In the genomic region with DNA sequence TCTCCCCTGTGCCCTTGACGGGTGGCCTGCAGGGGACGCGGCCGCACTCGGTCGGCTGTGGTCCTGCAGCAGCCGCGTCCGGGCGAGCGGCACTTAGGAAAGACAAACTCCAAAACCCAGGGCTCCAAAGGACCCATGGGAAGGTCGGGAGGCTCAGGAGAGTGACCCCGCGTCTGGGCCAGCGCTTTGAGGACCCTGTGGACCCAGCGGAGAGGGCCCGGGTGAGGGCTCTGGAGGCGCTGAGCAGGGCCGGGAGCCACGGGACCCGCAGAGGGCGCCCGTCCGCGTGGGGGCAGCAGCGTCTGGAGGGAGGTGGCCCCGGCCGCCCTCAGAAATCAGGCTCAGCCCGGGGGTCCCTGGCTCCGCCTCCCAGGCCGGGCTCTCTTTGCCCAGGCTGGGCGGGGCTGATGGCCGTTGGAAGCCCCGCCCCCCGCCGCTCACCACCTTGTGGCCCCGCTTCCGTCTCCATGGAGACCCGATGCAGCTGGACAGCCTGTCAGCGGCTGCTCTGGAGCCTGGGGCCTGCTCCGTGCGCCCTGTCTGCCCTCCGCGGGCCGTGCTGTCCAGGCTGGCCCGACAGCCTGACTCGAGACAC, we compare ENCODE assay signal across 8 cellular contexts. TPM values are rescaled to one million over a fixed set of nuclear protein-coding genes. Genes with fewer than 3 reads are reported as not detected.
DNase-seq lines count a peak whose midpoint lies in the region; ATAC-seq and TF ChIP-seq lines count a peak whose summit lies in the region.

No MANE protein-coding gene starts in this region.

- TF ChIP-seq CTCF in AG04450 (IDR thresholded peaks at IDR 0.05; ENCODE audit: low read depth, low read length) (0 out of 2 replicates have a peak, but pooled peaks have one; percentile 10), hepatocyte (IDR thresholded peaks at IDR 0.05; ENCODE audit: poor library complexity) (peak; percentile 33)

- 11% methylated on average over 40 of the region's 47 CpGs for WGBS in hepatocyte (ENCODE audit: low lambda C conversion rate, missing lambda C conversion rate)

- H3K9me3 ChIP-seq in AG04450 (ENCODE audit: control insufficient read depth, insufficient read depth, low read length) (no peaks in the 10 kb centered on the region), hepatocyte (ENCODE audit: low read depth) (no peaks in the 10 kb centered on the region)

- POLR2A ChIA-PET in AG04450 (lab: Yijun Ruan, JAX) = no interaction called here

- H3K27ac ChIP-seq in AG04450 (ENCODE audit: low read depth, low read length) (no peak overlapping the region), hepatocyte (no peak overlapping the region)

- peak; percentile 78 for ATAC-seq in GM19351 (IDR thresholded peaks at IDR 0.05; ENCODE audit: unreplicated experiment)
- peak; percentile 75 to 82 for ATAC-seq in stimulated activated naive B cell treated with anti-CD40 and anti-IgM and Interleukin-4, amounts not matched to agents 10 μg/mL and 1 μg/mL and 100 μg/mL, for 72 hours (replicated peaks)
- no peak for ATAC-seq in HG03159 (IDR thresholded peaks at IDR 0.05; ENCODE audit: unreplicated experiment)

- peak overlapping the region; percentile 85 for H3K4me2 ChIP-seq in hepatocyte

- H3K4me3 ChIP-seq in AG04450 (ENCODE audit: low read depth, low read length) (peak overlapping the region; percentile 39), hepatocyte (no peak overlapping the region)

- H3K9me3 Mint-ChIP-seq in stimulated activated naive B cell treated with anti-CD40 and anti-IgM and Interleukin-4, amounts not matched to agents 10 μg/mL and 1 μg/mL and 100 μg/mL, for 72 hours = no peaks in the 10 kb centered on the region

- CTCF ChIA-PET in AG04450 (lab: Charles Lee) = interaction anchor here (5.2 kb wide), 1 partner anchor 15 kb away, joined by 33 read pairs; no protein-coding TSS in a partner anchor

- H3K4me3 Mint-ChIP-seq in stimulated activated naive B cell treated with anti-CD40 and anti-IgM and Interleukin-4, amounts not matched to agents 10 μg/mL and 1 μg/mL and 100 μg/mL, for 72 hours = peak overlapping the region; percentile 17 to 67

- H3K27me3 Mint-ChIP-seq in stimulated activated naive B cell treated with anti-CD40 and anti-IgM and Interleukin-4, amounts not matched to agents 10 μg/mL and 1 μg/mL and 100 μg/mL, for 72 hours = peaks cover 16 to 33% of the 10 kb centered on the region in 2 donors

- H3K36me3 ChIP-seq in hepatocyte (replicated peaks; ENCODE audit: insufficient read depth, low read depth) = no peaks in the 10 kb centered on the region

- no peaks in the 10 kb centered on the region for H3K4me1 ChIP-seq in hepatocyte (ENCODE audit: insufficient read depth)

- H3K27me3 ChIP-seq in AG04450 (ENCODE audit: control insufficient read depth, insufficient read depth, low read length) = peaks cover 17% of the 10 kb centered on the region
- H3K27me3 ChIP-seq in hepatocyte = no peaks in the 10 kb centered on the region

- H3K9me2 ChIP-seq in hepatocyte (replicated peaks; ENCODE audit: insufficient read depth) = no peaks in the 10 kb centered on the region

- peaks cover 5 to 16% of the 10 kb centered on the region in 2 donors for H3K4me1 Mint-ChIP-seq in stimulated activated naive B cell treated with anti-CD40 and anti-IgM and Interleukin-4, amounts not matched to agents 10 μg/mL and 1 μg/mL and 100 μg/mL, for 72 hours

- no peaks in the 10 kb centered on the region for H3K36me3 Mint-ChIP-seq in stimulated activated naive B cell treated with anti-CD40 and anti-IgM and Interleukin-4, amounts not matched to agents 10 μg/mL and 1 μg/mL and 100 μg/mL, for 72 hours

- H2AFZ ChIP-seq in hepatocyte = peak overlapping the region; percentile 68

- DNase-seq in AG04450 (ENCODE audit: low read depth, low spot score) (no peak), hepatocyte (ENCODE audit: low spot score) (peak; percentile 79), HT-29 (ENCODE audit: low spot score) (no peak), NCI-H1105 (lab: John Stamatoyannopoulos, UW) (no peak)
- DNase-seq in activated naive CD4-positive, alpha-beta T cell treated with anti-CD3 and anti-CD28 coated beads, Interleukin-2, amount 50 U/mL, for 16 hours = peak; percentile 32
- no peak for DNase-seq in stimulated activated naive B cell treated with anti-CD40 and anti-IgM and Interleukin-4, amounts not matched to agents 10 μg/mL and 1 μg/mL and 100 μg/mL, for 72 hours

- H3K27ac Mint-ChIP-seq in stimulated activated naive B cell treated with anti-CD40 and anti-IgM and Interleukin-4, amounts not matched to agents 10 μg/mL and 1 μg/mL and 100 μg/mL, for 72 hours = no peak overlapping the region

- H3K79me2 ChIP-seq in hepatocyte = no peaks in the 10 kb centered on the region

- no peaks in the 10 kb centered on the region for H4K20me1 ChIP-seq in hepatocyte (ENCODE audit: insufficient read depth, poor library complexity, severe bottlenecking)

RNA-seq across cellular contexts. Expression of gene RPL32, which starts 34.6 kb away (rescaled TPM):
- polyA plus RNA-seq in AG04450 (2011; rRNA removed) = 3,211 and 3,269 TPM in 2 replicates
- polyA minus RNA-seq in AG04450 (2011; rRNA and poly(A)+ RNA removed) = 911 and 957 TPM in 2 replicates
- 897 TPM in 2 replicates for total RNA-seq in hepatocyte
- polyA plus RNA-seq in hepatocyte = 666 and 751 TPM in 2 replicates
- 1,047 and 1,077 TPM in 2 replicates for total RNA-seq in HT-29 (2014; rRNA removed; shearing (Covaris generic))

Comparison
In these comparisons a context has a peak if more than half of its experiments do, and no peak if none do; other contexts are left out.
1. DNase-seq: peak in activated naive CD4-positive, alpha-beta T cell treated with anti-CD3 and anti-CD28 coated beads, Interleukin-2, amount 50 U/mL, for 16 hours (single experiment) and hepatocyte (single experiment); none in AG04450 (single experiment), stimulated activated naive B cell treated with anti-CD40 and anti-IgM and Interleukin-4, amounts not matched to agents 10 μg/mL and 1 μg/mL and 100 μg/mL, for 72 hours (single experiment), HT-29 (single experiment) and NCI-H1105 (single experiment).